In genomic region chr15:78618490-78618934, GRCh38 we compare ENCODE assay signal across 8 cellular contexts. TPM values are rescaled to one million over a fixed set of nuclear protein-coding genes. Genes with fewer than 3 reads are reported as not detected.
DNase-seq lines count a peak whose midpoint lies in the region; ATAC-seq, FAIRE-seq and TF ChIP-seq lines count a peak whose summit lies in the region.

No MANE protein-coding gene starts in this region.

- H3K9me3 ChIP-seq in CD4-positive, alpha-beta T cell (ENCODE audit: control insufficient read depth, low read length): no peaks in the 10 kb centered on the region
- no peaks in the 10 kb centered on the region for H3K9me3 ChIP-seq in mesodermal cell (ENCODE audit: control insufficient read depth, low read length)

- intact Hi-C loops in CD4-positive, alpha-beta T cell (cut with DNase I, micrococcal nuclease): loop anchor here (1.0 to 2.0 kb wide), 3 partner anchors 91 to 566 kb away; no protein-coding TSS in a partner anchor

- CTCF ChIA-PET in CD4-positive, alpha-beta T cell (lab: Charles Lee): no interaction called here

- peak; percentile 55 to 79 (median 73) for DNase-seq in CD4-positive, alpha-beta T cell
- peak; percentile 60 for DNase-seq in HT1080 (ENCODE audit: low read depth)
- DNase-seq in NOMO-1 treated with dmso at 0.1 percent for 144 hours (lab: John Stamatoyannopoulos, UW; ENCODE audit: unreplicated experiment): peak; percentile 38
- peak; percentile 53 to 55 for DNase-seq in activated CD8-positive, alpha-beta memory T cell treated with anti-CD3 and anti-CD28 coated beads for 4 hours (ENCODE audit: low read depth in 2 of 2)
- peak; percentile 16 to 62 for DNase-seq in stimulated activated CD8-positive, alpha-beta memory T cell treated with anti-CD3 and anti-CD28 coated beads, Interleukin-15, amount 100 ng/mL, for 4 hours (ENCODE audit: low read depth in 2 of 2)

- POLR2A ChIA-PET in CD4-positive, alpha-beta T cell (lab: Charles Lee): no interaction called here

- 51 to 67% methylated on average over 6 of the region's 8 CpGs for WGBS in mesodermal cell (ENCODE audit: insufficient coverage in 2 of 2), 2 experiments

- H3K27ac Mint-ChIP-seq in CD4-positive, alpha-beta T cell: no peak overlapping the region

- no peak overlapping the region for H3K27ac ChIP-seq in CD4-positive, alpha-beta T cell (ENCODE audit: low read depth, low read length)
- peak overlapping the region; percentile 49 for H3K27ac ChIP-seq in mesodermal cell (ENCODE audit: low read depth, low read length, severe bottlenecking)

- H3K36me3 ChIP-seq in mesodermal cell (ENCODE audit: control insufficient read depth, insufficient read depth, low read length): no peaks in the 10 kb centered on the region

- H3K4me1 Mint-ChIP-seq in CD4-positive, alpha-beta T cell (ENCODE audit: low read depth): peaks cover 18% of the 10 kb centered on the region

- FAIRE-seq in endometrium (lab: Jason Lieb, UNC): peak; percentile 93

- ATAC-seq in CD4-positive, alpha-beta T cell (ENCODE audit: poor library complexity): peak; percentile 32
- no peak for ATAC-seq in GM19395 (IDR thresholded peaks at IDR 0.05; ENCODE audit: unreplicated experiment)

- no peaks in the 10 kb centered on the region for H3K9me3 Mint-ChIP-seq in CD4-positive, alpha-beta T cell

- peak; percentile 74 for TF ChIP-seq CTCF in CD4-positive, alpha-beta T cell (IDR thresholded peaks at IDR 0.05)

- peaks cover 45% of the 10 kb centered on the region for H3K27me3 Mint-ChIP-seq in CD4-positive, alpha-beta T cell

- no peaks in the 10 kb centered on the region for H3K4me1 ChIP-seq in mesodermal cell (ENCODE audit: control insufficient read depth, insufficient read depth, low read length, poor library complexity, severe bottlenecking)

- H3K27me3 ChIP-seq in CD4-positive, alpha-beta T cell (ENCODE audit: control insufficient read depth, insufficient read depth, low read length): peaks cover 37% of the 10 kb centered on the region

- H3K4me3 Mint-ChIP-seq in CD4-positive, alpha-beta T cell: no peak overlapping the region

- no peak overlapping the region for H3K4me3 ChIP-seq in mesodermal cell (ENCODE audit: extremely low read depth, insufficient read depth, low read length, poor library complexity, severe bottlenecking)

- no peaks in the 10 kb centered on the region for H3K36me3 Mint-ChIP-seq in CD4-positive, alpha-beta T cell (ENCODE audit: low read depth)

RNA-seq across cellular contexts. Expression of gene CHRNA3, which starts 2.3 kb away (rescaled TPM):
- total RNA-seq in CD4-positive, alpha-beta T cell: not detected
- not detected in 2 replicates for total RNA-seq in HT1080 (2014; rRNA removed; shearing (Covaris generic))
- polyA plus RNA-seq in HT1080 (2015; cell fraction: cytosol; rRNA removed): 0.14 and 0.69 TPM in 2 replicates
- polyA plus RNA-seq in HT1080 (2015; cell fraction: nucleus; rRNA removed): not detected in 2 replicates
- polyA plus RNA-seq in mesodermal cell (2013, experiment 1 of 2): 0.96 TPM
- polyA plus RNA-seq in mesodermal cell (2013, experiment 2 of 2): 0.81 TPM

RNA-seq across cellular contexts. Expression of gene CHRNB4, which starts 22.5 kb away (rescaled TPM):
- total RNA-seq in CD4-positive, alpha-beta T cell: not detected
- not detected in 2 replicates for total RNA-seq in HT1080 (2014; rRNA removed; shearing (Covaris generic))
- 0.29 TPM in 1 of 2 replicates, not detected in the other for polyA plus RNA-seq in HT1080 (2015; cell fraction: cytosol; rRNA removed)
- polyA plus RNA-seq in HT1080 (2015; cell fraction: nucleus; rRNA removed): 0.05 TPM in 1 of 2 replicates, not detected in the other
- polyA plus RNA-seq in mesodermal cell (2013, experiment 1 of 2): 0.29 TPM
- polyA plus RNA-seq in mesodermal cell (2013, experiment 2 of 2): not detected

RNA-seq across cellular contexts. Expression of gene CHRNA5, which starts 53.2 kb away (rescaled TPM):
- under 1 TPM; 0.25 TPM for total RNA-seq in CD4-positive, alpha-beta T cell
- 9.0 and 9.2 TPM in 2 replicates for total RNA-seq in HT1080 (2014; rRNA removed; shearing (Covaris generic))
- 5.9 and 10.8 TPM in 2 replicates for polyA plus RNA-seq in HT1080 (2015; cell fraction: cytosol; rRNA removed)
- 7.9 and 11.4 TPM in 2 replicates for polyA plus RNA-seq in HT1080 (2015; cell fraction: nucleus; rRNA removed)
- 9.4 TPM for polyA plus RNA-seq in mesodermal cell (2013, experiment 1 of 2)
- 6.7 TPM for polyA plus RNA-seq in mesodermal cell (2013, experiment 2 of 2)
